Comparison of ENCODE assay signal across 11 cellular contexts in genomic region chr22:37178350-37179125, GRCh38. TPM values are rescaled to one million over a fixed set of nuclear protein-coding genes. Genes with fewer than 3 reads are reported as not detected.
DNase-seq lines count a peak whose midpoint lies in the region; ATAC-seq and TF ChIP-seq lines count a peak whose summit lies in the region.
"Had no signal": no experiment of that assay in that cellular context is flagged by ENCODE, and none has a peak within 500 bp of the region (broad histone marks: within the 10 kb centered on the region; RNA-seq: fewer than 3 reads in every experiment).

No MANE protein-coding gene starts in this region.

- H3K4me3 Mint-ChIP-seq in central memory CD8-positive, alpha-beta T cell = no peak overlapping the region

- TF ChIP-seq CTCF in brain microvascular endothelial cell (IDR thresholded peaks at IDR 0.05; ENCODE audit: low read depth, low read length, missing control alignments) = no peak

- H3K9me3 ChIP-seq in skeletal muscle tissue (ENCODE audit: control insufficient read depth in 3 of 3, low read length in 3 of 3) = no peaks in the 10 kb centered on the region

- peaks cover 10% of the 10 kb centered on the region for H3K36me3 Mint-ChIP-seq in central memory CD8-positive, alpha-beta T cell (ENCODE audit: insufficient read depth)

- H3K27me3 Mint-ChIP-seq in central memory CD8-positive, alpha-beta T cell = no peaks in the 10 kb centered on the region

- peaks cover 51 to 55% (median 55%) of the 10 kb centered on the region in 3 donors for H3K4me1 ChIP-seq in skeletal muscle tissue (ENCODE audit: control insufficient read depth in 3 of 3, insufficient read depth in 3 of 3, low read length in 3 of 3)

- H3K4me3 ChIP-seq in skeletal muscle tissue (ENCODE audit: low read length in 3 of 3) (peak overlapping the region in 2 of 3 donors; percentile 14 to 52), brain microvascular endothelial cell (ENCODE audit: low read depth, low read length) (no peak overlapping the region)

- H3K27me3 ChIP-seq in skeletal muscle tissue (ENCODE audit: control insufficient read depth in 3 of 3, insufficient read depth in 3 of 3, low read length in 3 of 3) (no peaks in the 10 kb centered on the region), brain microvascular endothelial cell (replicated peaks) (no peaks in the 10 kb centered on the region)

- no peak for ATAC-seq in central memory CD8-positive, alpha-beta T cell (replicated peaks; ENCODE audit: extremely low read depth, poor library complexity, severe bottlenecking)
- ATAC-seq in GM21825 (IDR thresholded peaks at IDR 0.05; ENCODE audit: unreplicated experiment) = no peak

- peak overlapping the region in 2 of 3 donors; percentile 23 to 71 for H3K9ac ChIP-seq in skeletal muscle tissue (ENCODE audit: low read depth in 1 of 3, low read length in 3 of 3)

- H3K27ac Mint-ChIP-seq in central memory CD8-positive, alpha-beta T cell (ENCODE audit: low read depth) = peak overlapping the region; percentile 13

- in situ Hi-C loops in brain microvascular endothelial cell (cut with HindIII; ENCODE audit: low pct_ligation_motif_present, low sequenced_read_pairs) = loop anchor here (5.0 kb wide), 1 partner anchor 84 kb away; no protein-coding TSS in a partner anchor

- H3K9me3 Mint-ChIP-seq in central memory CD8-positive, alpha-beta T cell = no peaks in the 10 kb centered on the region

- H3K27ac ChIP-seq in skeletal muscle tissue (ENCODE audit: low read depth, low read length) (peak overlapping the region; percentile 31), brain microvascular endothelial cell (no peak overlapping the region)

- DNase-seq in M059J (ENCODE audit: low read depth) = peak; percentile 34
- DNase-seq in central memory CD8-positive, alpha-beta T cell (ENCODE audit: low spot score in 2 of 2) = no peak
- DNase-seq in left kidney (ENCODE audit: low read depth, low spot score) = peak; percentile 62
- DNase-seq in T-helper 2 cell = no peak
- DNase-seq in NCI-H2081 (lab: John Stamatoyannopoulos, UW) = no peak
- DNase-seq in brain microvascular endothelial cell = no peak
- DNase-seq: DMS53, NCI-H2171 had no signal

- peaks cover 48% of the 10 kb centered on the region for H3K4me1 Mint-ChIP-seq in central memory CD8-positive, alpha-beta T cell

- peaks cover 0 to 2% (median 0%) of the 10 kb centered on the region in 3 donors for H3K36me3 ChIP-seq in skeletal muscle tissue (ENCODE audit: control insufficient read depth in 3 of 3, insufficient read depth in 3 of 3, low read length in 3 of 3)
- H3K36me3 ChIP-seq in brain microvascular endothelial cell (replicated peaks) = no peaks in the 10 kb centered on the region

RNA-seq across cellular contexts. Expression of gene C1QTNF6, which starts 9.5 kb away (rescaled TPM):
- total RNA-seq in M059J (2014; rRNA removed; shearing (Covaris generic)) = 14.0 and 16.5 TPM in 2 replicates
- 6.3 TPM for total RNA-seq in skeletal muscle tissue

RNA-seq across cellular contexts. Expression of gene IL2RB, which starts 28.8 kb away (rescaled TPM):
- 0.07 and 0.59 TPM in 2 replicates for total RNA-seq in M059J (2014; rRNA removed; shearing (Covaris generic))
- total RNA-seq in skeletal muscle tissue = 1.6 TPM

RNA-seq across cellular contexts. Expression of gene SSTR3, which starts 33.7 kb away (rescaled TPM):
- not detected in 2 replicates for total RNA-seq in M059J (2014; rRNA removed; shearing (Covaris generic))
- not detected for total RNA-seq in skeletal muscle tissue
- total RNA-seq: epithelial cell of proximal tubule had no signal

Comparison
In these comparisons a context has a peak if more than half of its experiments do, and no peak if none do; other contexts are left out.
1. DNase-seq: peak in M059J (single experiment) and left kidney (single experiment); none in central memory CD8-positive, alpha-beta T cell (0 of 2), T-helper 2 cell (0 of 5), NCI-H2081 (0 of 2) and brain microvascular endothelial cell (single experiment).